ENCODE assay signal across 23 cellular contexts in genomic region chr21:45889961-45890360, GRCh38.
DNase-seq lines count a peak whose midpoint lies in the region; ATAC-seq and TF ChIP-seq lines count a peak whose summit lies in the region.
"Had no signal": no experiment of that assay in that cellular context is flagged by ENCODE, and none has a peak within 500 bp of the region (broad histone marks: within the 10 kb centered on the region; RNA-seq: fewer than 3 reads in every experiment).

No MANE protein-coding gene starts in this region.

- CTCF ChIA-PET in CD4-positive, alpha-beta T cell (lab: Charles Lee): interaction anchor here (2.0 kb wide), 1 partner anchor 10 kb away, joined by 6 read pairs; no protein-coding TSS in a partner anchor
- CTCF ChIA-PET in naive thymus-derived CD4-positive, alpha-beta T cell (lab: Charles Lee): no interaction called here

- H3K4me1 Mint-ChIP-seq in CD4-positive, alpha-beta T cell (ENCODE audit: low read depth): peaks cover 82% of the 10 kb centered on the region
- H3K4me1 Mint-ChIP-seq in naive thymus-derived CD4-positive, alpha-beta T cell: peaks cover 51 to 91% (median 90%) of the 10 kb centered on the region in 7 donors

- no peaks in the 10 kb centered on the region for H3K36me3 Mint-ChIP-seq in CD4-positive, alpha-beta T cell (ENCODE audit: low read depth)
- H3K36me3 Mint-ChIP-seq in naive thymus-derived CD4-positive, alpha-beta T cell: peaks cover 0 to 10% (median 0%) of the 10 kb centered on the region in 5 donors
- H3K36me3 Mint-ChIP-seq: stimulated activated naive B cell treated with anti-CD40 and anti-IgM and Interleukin-4, amounts not matched to agents 10 μg/mL and 1 μg/mL and 100 μg/mL, for 72 hours had no signal

- WGBS in heart left ventricle, 4 donors: 55 to 67% (median 64%) methylated on average over 10 of the region's 10 CpGs

- TF ChIP-seq CTCF in CD4-positive, alpha-beta T cell (IDR thresholded peaks at IDR 0.05): no peak
- no peak for TF ChIP-seq CTCF in heart left ventricle (IDR thresholded peaks at IDR 0.05)

- peaks cover 5% of the 10 kb centered on the region for H3K9me3 ChIP-seq in CD4-positive, alpha-beta T cell (ENCODE audit: control insufficient read depth, low read length)
- H3K9me3 ChIP-seq in heart left ventricle: no peaks in the 10 kb centered on the region
- peaks cover 0 to 5% (median 0%) of the 10 kb centered on the region in 3 experiments for H3K9me3 ChIP-seq in naive thymus-derived CD4-positive, alpha-beta T cell (ENCODE audit: control insufficient read depth in 2 of 3, low read length in 3 of 3)
- H3K9me3 ChIP-seq: body of pancreas had no signal

- intact Hi-C loops in CD4-positive, alpha-beta T cell (cut with DNase I, micrococcal nuclease): loop anchor here in 1 of 2 experiments (5.0 kb wide), 1 partner anchor 92 kb away; the partner anchor contains the start of gene COL6A1
- intact Hi-C loops in heart left ventricle (cut with DNase I): no loop called here
- intact Hi-C loops in naive thymus-derived CD4-positive, alpha-beta T cell (cut with micrococcal nuclease): no loop called here

- no peaks in the 10 kb centered on the region for H3K27me3 Mint-ChIP-seq in CD4-positive, alpha-beta T cell
- peaks cover 0 to 17% (median 0%) of the 10 kb centered on the region in 5 donors for H3K27me3 Mint-ChIP-seq in naive thymus-derived CD4-positive, alpha-beta T cell
- H3K27me3 Mint-ChIP-seq: activated naive CD8-positive, alpha-beta T cell; T-helper 17 cell had no signal

- POLR2A ChIA-PET in CD4-positive, alpha-beta T cell (lab: Charles Lee): interaction anchor here (1.3 to 1.6 kb wide), 2 partner anchors 9 to 33 kb away, joined by 6 to 7 read pairs; no protein-coding TSS in a partner anchor
- POLR2A ChIA-PET in naive thymus-derived CD4-positive, alpha-beta T cell (lab: Charles Lee): interaction anchor here (0.5 kb wide), 1 partner anchor 9 kb away, joined by 3 read pairs; no protein-coding TSS in a partner anchor

- no peak overlapping the region for H3K4me3 Mint-ChIP-seq in CD4-positive, alpha-beta T cell
- H3K4me3 Mint-ChIP-seq in naive thymus-derived CD4-positive, alpha-beta T cell: peak overlapping the region in 4 of 10 donors; percentile 16 to 77 (median 72)
- H3K4me3 Mint-ChIP-seq: activated CD8-positive, alpha-beta T cell treated with anti-CD3 and anti-CD28 coated beads for 36 hours; activated naive CD8-positive, alpha-beta T cell; activated T-cell treated with anti-CD3 and anti-CD28 coated beads, Interleukin-2, amount 50 U/mL, for 4 hours; stimulated activated naive B cell treated with anti-CD40 and anti-IgM and Interleukin-4, amounts not matched to agents 10 μg/mL and 1 μg/mL and 100 μg/mL, for 72 hours had no signal

- DNase-seq in CD4-positive, alpha-beta T cell: no peak
- DNase-seq in NCI-H69 (lab: John Stamatoyannopoulos, UW) (peak; percentile 81), heart left ventricle (peak in 3 of 5 donors; percentile 36 to 67 (median 58)), T-helper 2 cell (no peak), hippocampal formation (lab: John Stamatoyannopoulos, UW) (no peak), NCI-H2107 (lab: John Stamatoyannopoulos, UW) (no peak)
- no peak for DNase-seq in naive thymus-derived CD4-positive, alpha-beta T cell
- DNase-seq in stimulated activated naive CD8-positive, alpha-beta T cell treated with anti-CD3 and anti-CD28 coated beads, Interleukin-15, Interleukin-2, amounts not matched to agents 100 U/mL and 50 U/mL, for 24 hours: no peak
- DNase-seq: activated CD8-positive, alpha-beta T cell treated with anti-CD3 and anti-CD28 coated beads for 36 hours; activated T-cell treated with anti-CD3 and anti-CD28 coated beads, Interleukin-2, amount 50 U/mL, for 4 hours; body of pancreas; COR-L47; EL; hypothalamus; NCI-H2029; NCI-H510A treated with DMSO at 0.1 percent for 48 hours; nucleus accumbens; SHP77 treated with DMSO at 0.1 percent for 48 hours; stimulated activated naive B cell treated with anti-CD40 and anti-IgM and Interleukin-4, amounts not matched to agents 10 μg/mL and 1 μg/mL and 100 μg/mL, for 72 hours; T-helper 17 cell had no signal

- no peak overlapping the region for H3K27ac ChIP-seq in CD4-positive, alpha-beta T cell (ENCODE audit: low read depth, low read length)
- peak overlapping the region in 6 of 12 donors; percentile 17 to 64 (median 26) for H3K27ac ChIP-seq in heart left ventricle
- no peak overlapping the region for H3K27ac ChIP-seq in naive thymus-derived CD4-positive, alpha-beta T cell (ENCODE audit: low read depth, low read length)
- H3K27ac ChIP-seq: body of pancreas, coronary artery had no signal

- H3K27me3 ChIP-seq in CD4-positive, alpha-beta T cell (ENCODE audit: control insufficient read depth, insufficient read depth, low read length): no peaks in the 10 kb centered on the region
- H3K27me3 ChIP-seq in heart left ventricle: no peaks in the 10 kb centered on the region
- H3K27me3 ChIP-seq in naive thymus-derived CD4-positive, alpha-beta T cell (ENCODE audit: control insufficient read depth in 2 of 2, insufficient read depth in 2 of 2, low read length in 2 of 2): no peaks in the 10 kb centered on the region
- H3K27me3 ChIP-seq: body of pancreas had no signal

- no peak for TF ChIP-seq POLR2A in heart left ventricle (IDR thresholded peaks at IDR 0.05)

- no peaks in the 10 kb centered on the region for H3K9me3 Mint-ChIP-seq in CD4-positive, alpha-beta T cell
- peaks cover 3 to 9% (median 6%) of the 10 kb centered on the region in 11 donors for H3K9me3 Mint-ChIP-seq in naive thymus-derived CD4-positive, alpha-beta T cell
- H3K9me3 Mint-ChIP-seq: activated CD8-positive, alpha-beta T cell treated with anti-CD3 and anti-CD28 coated beads for 36 hours; activated T-cell treated with anti-CD3 and anti-CD28 coated beads, Interleukin-2, amount 50 U/mL, for 4 hours; stimulated activated naive B cell treated with anti-CD40 and anti-IgM and Interleukin-4, amounts not matched to agents 10 μg/mL and 1 μg/mL and 100 μg/mL, for 72 hours had no signal

- H3K36me3 ChIP-seq in heart left ventricle: no peaks in the 10 kb centered on the region
- no peaks in the 10 kb centered on the region for H3K36me3 ChIP-seq in naive thymus-derived CD4-positive, alpha-beta T cell (ENCODE audit: control insufficient read depth in 2 of 3, insufficient read depth in 3 of 3, low read length in 3 of 3)

- H3K4me3 ChIP-seq in heart left ventricle: no peak overlapping the region
- no peak overlapping the region for H3K4me3 ChIP-seq in naive thymus-derived CD4-positive, alpha-beta T cell (ENCODE audit: low read length)
- H3K4me3 ChIP-seq: body of pancreas, coronary artery, K562 had no signal

- no peak for ATAC-seq in CD4-positive, alpha-beta T cell (ENCODE audit: poor library complexity)
- peak in 2 of 4 donors; percentile 5 to 34 for ATAC-seq in heart left ventricle
- no peak for ATAC-seq in naive thymus-derived CD4-positive, alpha-beta T cell
- ATAC-seq in stimulated activated naive CD8-positive, alpha-beta T cell treated with anti-CD3 and anti-CD28 coated beads, Interleukin-15, Interleukin-2, amounts not matched to agents 100 U/mL and 50 U/mL, for 24 hours: no peak
- ATAC-seq: activated CD8-positive, alpha-beta T cell treated with anti-CD3 and anti-CD28 coated beads for 36 hours; activated T-cell treated with anti-CD3 and anti-CD28 coated beads, Interleukin-2, amount 50 U/mL, for 4 hours; body of pancreas; K562; stimulated activated naive B cell treated with anti-CD40 and anti-IgM and Interleukin-4, amounts not matched to agents 10 μg/mL and 1 μg/mL and 100 μg/mL, for 72 hours; T-helper 17 cell had no signal

- peaks cover 0 to 59% (median 24%) of the 10 kb centered on the region in 12 donors for H3K4me1 ChIP-seq in heart left ventricle
- H3K4me1 ChIP-seq in naive thymus-derived CD4-positive, alpha-beta T cell (ENCODE audit: control insufficient read depth in 2 of 2, insufficient read depth in 2 of 2, low read length in 2 of 2): peaks cover 46 to 81% of the 10 kb centered on the region in 2 donors
- H3K4me1 ChIP-seq: body of pancreas had no signal

- H3K27ac Mint-ChIP-seq in CD4-positive, alpha-beta T cell: peak overlapping the region; percentile 81
- peak overlapping the region in 5 of 9 donors; percentile 24 to 79 (median 56) for H3K27ac Mint-ChIP-seq in naive thymus-derived CD4-positive, alpha-beta T cell
- H3K27ac Mint-ChIP-seq: activated CD8-positive, alpha-beta T cell treated with anti-CD3 and anti-CD28 coated beads for 36 hours; activated naive CD8-positive, alpha-beta T cell; stimulated activated naive B cell treated with anti-CD40 and anti-IgM and Interleukin-4, amounts not matched to agents 10 μg/mL and 1 μg/mL and 100 μg/mL, for 72 hours had no signal

Comparison
In these comparisons a context has a peak if more than half of its experiments do, and no peak if none do; other contexts are left out.
1. DNase-seq: peak in NCI-H69 (single experiment) and heart left ventricle (3 of 5); none in CD4-positive, alpha-beta T cell (0 of 10), naive thymus-derived CD4-positive, alpha-beta T cell (0 of 9), T-helper 2 cell (0 of 5), stimulated activated naive CD8-positive, alpha-beta T cell treated with anti-CD3 and anti-CD28 coated beads, Interleukin-15, Interleukin-2, amounts not matched to agents 100 U/mL and 50 U/mL, for 24 hours (single experiment), hippocampal formation (0 of 2) and NCI-H2107 (single experiment).